1 cellular context compared by ENCODE assay signal in genomic region chr14:103141117-103141796, GRCh38.
TF ChIP-seq lines count a peak whose summit lies in the region.

No MANE protein-coding gene starts in this region.

TF ChIP-seq in GM12878, 131 proteins besides CTCF, POLR2A, EP300 and RAD21:
- no peak for TF ChIP-seq ELK1 (IDR thresholded peaks at IDR 0.05; ENCODE audit: low read depth, low read length)
- 0 out of 2 replicates have a peak, but pooled peaks have one; percentile 52 for TF ChIP-seq WRNIP1 (IDR thresholded peaks at IDR 0.05; ENCODE audit: borderline replicate concordance, low read depth, low read length)
- peak in 1 of 2 experiments; percentile 6; a peak in 2 of 4 replicates for TF ChIP-seq IKZF2 (IDR thresholded peaks at IDR 0.05)
- TF ChIP-seq RELA (IDR thresholded peaks at IDR 0.05; ENCODE audit: borderline replicate concordance, partially characterized antibody): peak; percentile 80
- no peak for TF ChIP-seq CHD1 (IDR thresholded peaks at IDR 0.05; ENCODE audit: low read depth, low read length)
- 0 out of 2 replicates have a peak, but pooled peaks have one; percentile 2 for TF ChIP-seq MAX (IDR thresholded peaks at IDR 0.05; ENCODE audit: low read depth, low read length)
- no peak for TF ChIP-seq PKNOX1 (IDR thresholded peaks at IDR 0.05)
- peak; percentile 68; the same call in 1 of the 2 replicates for TF ChIP-seq ZNF592 (IDR thresholded peaks at IDR 0.05)
- no peak for TF ChIP-seq CEBPZ (IDR thresholded peaks at IDR 0.05; ENCODE audit: low read depth, low read length)
- 0 out of 2 replicates have a peak, but pooled peaks have one; percentile 19 for TF ChIP-seq GATAD2B (conservative IDR thresholded peaks at IDR 0.05; ENCODE audit: low read depth)
- TF ChIP-seq SMARCA5 (IDR thresholded peaks at IDR 0.05): peak; percentile 80
- 0 out of 2 replicates have a peak, but pooled peaks have one; percentile 24 for TF ChIP-seq IRF4 (IDR thresholded peaks at IDR 0.05; ENCODE audit: low read depth, low read length)
- TF ChIP-seq SMC3 (IDR thresholded peaks at IDR 0.05; ENCODE audit: borderline replicate concordance, low read length): peak; percentile 74; the same call in 1 of the 2 replicates
- TF ChIP-seq E2F4 (IDR thresholded peaks at IDR 0.05; ENCODE audit: low read depth, low read length): 0 out of 2 replicates have a peak, but pooled peaks have one; percentile 19
